ENCODE assay signal across 13 cellular contexts in the genomic region with DNA sequence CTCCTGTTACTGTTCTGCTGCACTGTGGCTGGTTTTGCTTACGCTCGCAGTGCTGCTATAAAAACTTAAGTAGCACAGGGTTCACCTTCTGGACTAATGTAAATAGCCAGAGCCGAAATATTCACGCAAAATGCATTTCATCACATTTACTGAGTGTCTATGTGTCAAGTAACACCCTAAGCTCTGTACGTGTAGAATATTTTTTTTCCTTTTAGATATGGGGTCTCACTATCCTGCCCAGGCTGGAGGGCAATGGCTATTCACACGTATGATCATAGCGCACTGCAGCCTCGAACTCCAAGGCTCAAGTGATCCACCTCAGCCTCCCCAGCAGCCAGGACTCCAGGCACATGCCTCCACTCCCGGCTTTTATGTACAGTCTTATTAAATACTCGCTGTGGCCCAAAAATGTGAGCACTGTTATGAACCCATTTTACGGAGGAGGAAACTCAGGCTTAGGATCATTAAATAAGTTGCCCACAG.
DNase-seq lines count a peak whose midpoint lies in the region; ATAC-seq and TF ChIP-seq lines count a peak whose summit lies in the region.
"Had no signal": no experiment of that assay in that cellular context is flagged by ENCODE, and none has a peak within 500 bp of the region (broad histone marks: within the 10 kb centered on the region; RNA-seq: fewer than 3 reads in every experiment).

No MANE protein-coding gene starts in this region.

- TF ChIP-seq POLR2A in suprapubic skin (IDR thresholded peaks at IDR 0.05) (no peak), gastrocnemius medialis (IDR thresholded peaks at IDR 0.05) (no peak)

- ATAC-seq in activated T-cell treated with anti-CD3 and anti-CD28 coated beads, Interleukin-2, amount 50 U/mL, for 72 hours (replicated peaks in 1 of 2) = no peak
- no peak for ATAC-seq in activated naive CD8-positive, alpha-beta T cell treated with anti-CD3 and anti-CD28 coated beads, Interleukin-2, amount 10 ng/mL, durations not matched to agents 7 days and 5 days (ENCODE audit: low read depth)
- ATAC-seq in gastrocnemius medialis = no peak

- H3K36me3 ChIP-seq in suprapubic skin = no peaks in the 10 kb centered on the region
- no peaks in the 10 kb centered on the region for H3K36me3 ChIP-seq in gastrocnemius medialis
- H3K36me3 ChIP-seq: transverse colon had no signal

- DNase-seq in activated T-cell treated with anti-CD3 and anti-CD28 coated beads, Interleukin-2, amount 50 U/mL, for 72 hours = no peak
- no peak for DNase-seq in activated T-cell treated with anti-CD3 and anti-CD28 coated beads, Interleukin-2, amount 50 U/mL, for 48 hours
- DNase-seq in activated naive CD8-positive, alpha-beta T cell treated with anti-CD3 and anti-CD28 coated beads, Interleukin-2, amount 10 ng/mL, durations not matched to agents 7 days and 5 days = no peak
- no peak for DNase-seq in immature natural killer cell
- DNase-seq in suprapubic skin (ENCODE audit: low spot score in 2 of 2) = no peak
- no peak for DNase-seq in NCI-H446 treated with DMSO at 0.1 percent for 48 hours (lab: John Stamatoyannopoulos, UW)
- DNase-seq in NK-92 (lab: John Stamatoyannopoulos, UW; ENCODE audit: unreplicated experiment) = no peak
- no peak for DNase-seq in gastrocnemius medialis
- DNase-seq: AML-193, NCI-H748 treated with DMSO at 0.1 percent for 48 hours, SIG-M5 had no signal

- intact Hi-C loops in gastrocnemius medialis (cut with DNase I; ENCODE audit: low total_unique reads) = no loop called here

- H3K4me3 ChIP-seq in suprapubic skin (peak overlapping the region; percentile 38), gastrocnemius medialis (no peak overlapping the region)

- H3K27me3 ChIP-seq in suprapubic skin (peaks cover 9% of the 10 kb centered on the region), gastrocnemius medialis (peaks cover 0 to 21% (median 21%) of the 10 kb centered on the region in 3 donors)

- TF ChIP-seq EP300 in suprapubic skin (IDR thresholded peaks at IDR 0.05) = no peak

- H3K27ac ChIP-seq in suprapubic skin (no peak overlapping the region), gastrocnemius medialis (no peak overlapping the region)

- no peak overlapping the region for H3K27ac Mint-ChIP-seq in activated T-cell treated with anti-CD3 and anti-CD28 coated beads, Interleukin-2, amount 50 U/mL, for 72 hours
- H3K27ac Mint-ChIP-seq in activated naive CD8-positive, alpha-beta T cell treated with anti-CD3 and anti-CD28 coated beads, Interleukin-2, amount 10 ng/mL, durations not matched to agents 7 days and 5 days = no peak overlapping the region
- peak overlapping the region in 1 of 6 donors; percentile 81 for H3K27ac Mint-ChIP-seq in immature natural killer cell
- H3K27ac Mint-ChIP-seq: dendritic cell treated with granulocyte-macrophage colony-stimulating factor and Interleukin-4, amounts not matched to agents 40 ng/mL and 50 ng/mL, for 4 days had no signal

- 80% methylated on average over 11 of the region's 11 CpGs for WGBS in suprapubic skin

- H3K27me3 Mint-ChIP-seq in activated T-cell treated with anti-CD3 and anti-CD28 coated beads, Interleukin-2, amount 50 U/mL, for 72 hours (ENCODE audit: low read depth) = peaks cover 41% of the 10 kb centered on the region
- H3K27me3 Mint-ChIP-seq in activated naive CD8-positive, alpha-beta T cell treated with anti-CD3 and anti-CD28 coated beads, Interleukin-2, amount 10 ng/mL, durations not matched to agents 7 days and 5 days = peaks cover 41% of the 10 kb centered on the region
- H3K27me3 Mint-ChIP-seq in immature natural killer cell (ENCODE audit: low read depth in 3 of 3) = peaks cover 6 to 15% (median 9%) of the 10 kb centered on the region in 3 donors

- peaks cover 15% of the 10 kb centered on the region for H3K4me1 Mint-ChIP-seq in activated T-cell treated with anti-CD3 and anti-CD28 coated beads, Interleukin-2, amount 50 U/mL, for 72 hours (ENCODE audit: low read depth)
- peaks cover 4% of the 10 kb centered on the region for H3K4me1 Mint-ChIP-seq in activated naive CD8-positive, alpha-beta T cell treated with anti-CD3 and anti-CD28 coated beads, Interleukin-2, amount 10 ng/mL, durations not matched to agents 7 days and 5 days
- H3K4me1 Mint-ChIP-seq in immature natural killer cell = peaks cover 8% of the 10 kb centered on the region in 2 donors

- H3K9me3 ChIP-seq in suprapubic skin (no peaks in the 10 kb centered on the region), gastrocnemius medialis (no peaks in the 10 kb centered on the region)
- H3K9me3 ChIP-seq: transverse colon had no signal

- no peak for TF ChIP-seq CTCF in suprapubic skin (IDR thresholded peaks at IDR 0.05)
- no peak for TF ChIP-seq CTCF in gastrocnemius medialis (IDR thresholded peaks at IDR 0.05 in 4 of 5, conservative IDR thresholded peaks at IDR 0.05 in 1 of 5)

- peak overlapping the region; percentile 79 to 80 for H3K4me3 Mint-ChIP-seq in activated T-cell treated with anti-CD3 and anti-CD28 coated beads, Interleukin-2, amount 50 U/mL, for 72 hours
- peak overlapping the region; percentile 73 for H3K4me3 Mint-ChIP-seq in activated naive CD8-positive, alpha-beta T cell treated with anti-CD3 and anti-CD28 coated beads, Interleukin-2, amount 10 ng/mL, durations not matched to agents 7 days and 5 days
- peak overlapping the region in 4 of 5 donors; percentile 64 to 90 (median 77) for H3K4me3 Mint-ChIP-seq in immature natural killer cell

- peaks cover 15% of the 10 kb centered on the region for H3K4me1 ChIP-seq in suprapubic skin
- no peaks in the 10 kb centered on the region for H3K4me1 ChIP-seq in gastrocnemius medialis

- no peaks in the 10 kb centered on the region for H3K36me3 Mint-ChIP-seq in activated T-cell treated with anti-CD3 and anti-CD28 coated beads, Interleukin-2, amount 50 U/mL, for 72 hours (ENCODE audit: insufficient read depth in 2 of 2)
- no peaks in the 10 kb centered on the region for H3K36me3 Mint-ChIP-seq in activated naive CD8-positive, alpha-beta T cell treated with anti-CD3 and anti-CD28 coated beads, Interleukin-2, amount 10 ng/mL, durations not matched to agents 7 days and 5 days
- H3K36me3 Mint-ChIP-seq in immature natural killer cell = peaks cover 0 to 11% (median 4%) of the 10 kb centered on the region in 3 donors

- in situ Hi-C loops in gastrocnemius medialis (cut with MboI; ENCODE audit: low sequenced_read_pairs in 4 of 4) = no loop called here

- H3K9me3 Mint-ChIP-seq in activated T-cell treated with anti-CD3 and anti-CD28 coated beads, Interleukin-2, amount 50 U/mL, for 72 hours = no peaks in the 10 kb centered on the region
- H3K9me3 Mint-ChIP-seq in activated naive CD8-positive, alpha-beta T cell treated with anti-CD3 and anti-CD28 coated beads, Interleukin-2, amount 10 ng/mL, durations not matched to agents 7 days and 5 days = no peaks in the 10 kb centered on the region
- no peaks in the 10 kb centered on the region for H3K9me3 Mint-ChIP-seq in immature natural killer cell
- H3K9me3 Mint-ChIP-seq: dendritic cell treated with granulocyte-macrophage colony-stimulating factor and Interleukin-4, amounts not matched to agents 40 ng/mL and 50 ng/mL, for 4 days had no signal

- POLR2A ChIA-PET in activated naive CD8-positive, alpha-beta T cell treated with anti-CD3 and anti-CD28 coated beads, Interleukin-2, amount 10 ng/mL, durations not matched to agents 7 days and 5 days (lab: Charles Lee) = no interaction called here
